Comparison of ENCODE assay signal across 23 cellular contexts in the genomic region with DNA sequence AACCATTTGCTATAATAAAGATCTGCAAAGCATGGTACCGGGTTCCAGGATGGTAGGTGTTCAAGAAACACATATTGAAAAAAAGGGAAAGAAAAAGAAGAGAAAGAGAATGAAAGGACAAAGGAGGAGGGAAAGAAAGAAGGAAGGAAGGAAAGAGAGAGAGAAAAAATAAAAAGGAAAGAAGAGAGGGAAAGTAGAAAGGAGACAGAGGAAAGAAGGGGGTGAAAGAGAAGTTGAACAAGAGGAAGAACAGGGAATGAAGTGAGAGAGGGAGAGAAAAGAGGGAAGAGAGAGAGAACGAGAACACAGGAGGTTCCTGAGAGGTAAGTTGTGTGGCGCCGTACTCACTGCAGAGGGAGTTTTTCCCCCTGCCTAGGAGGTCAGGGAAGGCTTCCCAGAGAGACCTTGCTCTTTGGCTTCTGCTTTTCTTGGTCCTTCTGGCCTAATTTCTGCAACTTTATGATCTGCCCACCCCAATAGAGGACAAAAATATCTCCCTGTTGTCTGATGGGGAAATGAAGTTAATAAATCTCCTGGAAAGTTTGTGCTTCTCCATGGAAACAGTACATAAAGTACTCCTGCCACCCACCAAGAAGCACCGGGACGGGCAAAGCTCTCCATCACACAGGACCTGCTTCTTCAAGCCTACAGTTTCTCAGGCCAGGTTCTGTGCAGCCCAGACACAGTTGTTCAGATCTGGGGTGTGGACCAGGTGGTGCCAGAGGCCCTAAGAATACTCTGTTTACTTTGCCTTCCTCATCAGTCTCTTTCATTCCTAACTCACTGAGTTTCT.
DNase-seq lines count a peak whose midpoint lies in the region; ATAC-seq, FAIRE-seq and TF ChIP-seq lines count a peak whose summit lies in the region.
"Had no signal": no experiment of that assay in that cellular context is flagged by ENCODE, and none has a peak within 500 bp of the region (broad histone marks: within the 10 kb centered on the region; RNA-seq: fewer than 3 reads in every experiment).

No MANE protein-coding gene starts in this region.

- no peaks in the 10 kb centered on the region for H3K9me2 ChIP-seq in PC-3 (replicated peaks; ENCODE audit: low read length)

- DNase-seq in A549 (ENCODE audit: low read depth in 1 of 2, low spot score in 1 of 2) = no peak
- no peak for DNase-seq in chondrocyte (ENCODE audit: low spot score)
- DNase-seq in stimulated activated naive B cell treated with anti-CD40 and anti-IgM and Interleukin-4, amounts not matched to agents 10 μg/mL and 1 μg/mL and 100 μg/mL, for 72 hours = no peak
- DNase-seq in urothelium cell line (ENCODE audit: low spot score) = no peak
- no peak for DNase-seq in NCI-H69 (lab: John Stamatoyannopoulos, UW)
- DNase-seq in PC-3 = no peak
- DNase-seq: EL, GF-D8, HCEC 1CT, NCI-H1105 treated with DMSO at 0.1 percent for 48 hours, NCI-H1694, NCI-H2081 treated with DMSO at 0.1 percent for 48 hours, NCI-H446, NCI-H526, PC-9, RPMI8226, SHP77 treated with DMSO at 0.1 percent for 48 hours had no signal

- TF ChIP-seq RAD21 in A549 (conservative IDR thresholded peaks at IDR 0.05 in 1 of 2, IDR thresholded peaks at IDR 0.05 in 1 of 2) = no peak

- ATAC-seq in A549 = peak; percentile 50 to 73; a peak in 5 of 6 replicates
- ATAC-seq in stimulated activated naive B cell treated with anti-CD40 and anti-IgM and Interleukin-4, amounts not matched to agents 10 μg/mL and 1 μg/mL and 100 μg/mL, for 72 hours (replicated peaks) = no peak
- no peak for ATAC-seq in PC-3

- no peaks in the 10 kb centered on the region for H3K27me3 Mint-ChIP-seq in chondrocyte (ENCODE audit: low read depth)
- H3K27me3 Mint-ChIP-seq in stimulated activated naive B cell treated with anti-CD40 and anti-IgM and Interleukin-4, amounts not matched to agents 10 μg/mL and 1 μg/mL and 100 μg/mL, for 72 hours = peaks cover 16% of the 10 kb centered on the region in 2 donors

- no TSS peak for BruUV-seq in PC-3 (replicated peaks; lab: Mats Ljungman, UMichigan)

- H3K27ac ChIP-seq in A549 (peak overlapping the region; percentile 34 to 43; a peak in 4 of 6 replicates), HEK293 (ENCODE audit: extremely low read depth, low read depth, low read length) (no peak overlapping the region), PC-3 (ENCODE audit: low read length) (no peak overlapping the region)
- H3K27ac ChIP-seq: KMS-11, PC-9, SK-N-MC had no signal

- H3K4me2 ChIP-seq in A549 = peak overlapping the region; percentile 43; the same call in 2 of the 3 replicates
- no peak overlapping the region for H3K4me2 ChIP-seq in PC-3 (ENCODE audit: low read length)
- H3K4me2 ChIP-seq: KMS-11, PC-9 had no signal

- FAIRE-seq in A549 (lab: Jason Lieb, UNC) = no peak
- FAIRE-seq in urothelium cell line (lab: Jason Lieb, UNC) = no peak
- FAIRE-seq: A204.1, HTR-8/SVneo had no signal

- peaks cover 12% of the 10 kb centered on the region for H3K79me2 ChIP-seq in PC-3 (ENCODE audit: low read length)

- H2AFZ ChIP-seq in PC-3 (ENCODE audit: low read length) = no peak overlapping the region
- H2AFZ ChIP-seq: PC-9 had no signal

- peak overlapping the region; percentile 79 for H3K27ac Mint-ChIP-seq in chondrocyte (ENCODE audit: unreplicated experiment)
- H3K27ac Mint-ChIP-seq in stimulated activated naive B cell treated with anti-CD40 and anti-IgM and Interleukin-4, amounts not matched to agents 10 μg/mL and 1 μg/mL and 100 μg/mL, for 72 hours = peak overlapping the region; percentile 27
- H3K27ac Mint-ChIP-seq: B cell had no signal

- H3K9me3 ChIP-seq in A549 (no peaks in the 10 kb centered on the region), HEK293 (ENCODE audit: control insufficient read depth, insufficient read depth, low read depth, low read length) (no peaks in the 10 kb centered on the region), PC-3 (ENCODE audit: low read length) (no peaks in the 10 kb centered on the region)

- no peak for TF ChIP-seq POLR2A in A549 (IDR thresholded peaks at IDR 0.05; ENCODE audit: low read length)

- POLR2A ChIA-PET in A549 (lab: Yijun Ruan, JAX) (no interaction called here), HEK293 (lab: Yijun Ruan, JAX) (no interaction called here), PC-3 (lab: Charles Lee; ENCODE audit: unreplicated experiment) (no interaction called here)

- peaks cover 81% of the 10 kb centered on the region for H3K4me1 Mint-ChIP-seq in chondrocyte (ENCODE audit: low read depth)
- H3K4me1 Mint-ChIP-seq in stimulated activated naive B cell treated with anti-CD40 and anti-IgM and Interleukin-4, amounts not matched to agents 10 μg/mL and 1 μg/mL and 100 μg/mL, for 72 hours = peaks cover 20 to 50% of the 10 kb centered on the region in 2 donors

- H3K9me3 Mint-ChIP-seq in chondrocyte (ENCODE audit: low read depth) = no peaks in the 10 kb centered on the region
- H3K9me3 Mint-ChIP-seq in stimulated activated naive B cell treated with anti-CD40 and anti-IgM and Interleukin-4, amounts not matched to agents 10 μg/mL and 1 μg/mL and 100 μg/mL, for 72 hours = peaks cover 0 to 5% of the 10 kb centered on the region in 2 donors

- no peak overlapping the region for H3K9ac ChIP-seq in PC-3 (ENCODE audit: low read length)
- H3K9ac ChIP-seq: KMS-11 had no signal

- intact Hi-C loops in PC-3 (cut with micrococcal nuclease) = no loop called here

- H3K27me3 ChIP-seq in PC-3 (ENCODE audit: low read length) = no peaks in the 10 kb centered on the region

- no peaks in the 10 kb centered on the region for H4K20me1 ChIP-seq in PC-3 (ENCODE audit: low read length)

- no peak overlapping the region for H3K4me3 Mint-ChIP-seq in chondrocyte (ENCODE audit: unreplicated experiment)
- no peak overlapping the region for H3K4me3 Mint-ChIP-seq in stimulated activated naive B cell treated with anti-CD40 and anti-IgM and Interleukin-4, amounts not matched to agents 10 μg/mL and 1 μg/mL and 100 μg/mL, for 72 hours
- H3K4me3 Mint-ChIP-seq: B cell had no signal

- TF ChIP-seq CTCF in A549 (IDR thresholded peaks at IDR 0.05) (no peak), HEK293 (tag by site-specific recombination; IDR thresholded peaks at IDR 0.05) (no peak), chondrocyte (IDR thresholded peaks at IDR 0.05) (no peak), PC-3 (conservative IDR thresholded peaks at IDR 0.05; ENCODE audit: low read depth, low read length) (no peak)

- 65% methylated on average over 6 of the region's 6 CpGs for WGBS in A549 (ENCODE audit: missing lambda C conversion rate)

- CTCF ChIA-PET in A549 (lab: Yijun Ruan, JAX) (no interaction called here), HEK293 (lab: Yijun Ruan, JAX) (interaction anchor here (0.8 kb wide), 1 partner anchor 21 kb away, joined by 3 read pairs; no protein-coding TSS in a partner anchor), PC-3 (lab: Charles Lee) (no interaction called here)

- H3K4me3 ChIP-seq in A549 (no peak overlapping the region), HEK293 (ENCODE audit: low read depth, low read length) (no peak overlapping the region), PC-3 (ENCODE audit: low read length) (no peak overlapping the region)
- H3K4me3 ChIP-seq: PC-9, SK-N-MC had no signal

- H3K4me1 ChIP-seq in A549 = peaks cover 50% of the 10 kb centered on the region
- H3K4me1 ChIP-seq in HEK293 (ENCODE audit: control insufficient read depth, insufficient read depth, low read length) = peaks cover 6% of the 10 kb centered on the region
- H3K4me1 ChIP-seq in PC-3 (ENCODE audit: insufficient read depth, low read length) = peaks cover 23% of the 10 kb centered on the region

- no peaks in the 10 kb centered on the region for H3K36me3 Mint-ChIP-seq in chondrocyte (ENCODE audit: low read depth)
- peaks cover 4 to 5% of the 10 kb centered on the region in 2 donors for H3K36me3 Mint-ChIP-seq in stimulated activated naive B cell treated with anti-CD40 and anti-IgM and Interleukin-4, amounts not matched to agents 10 μg/mL and 1 μg/mL and 100 μg/mL, for 72 hours

- H3F3A ChIP-seq in PC-3 (ENCODE audit: low read length, unreplicated experiment) = no peaks in the 10 kb centered on the region

- TF ChIP-seq EP300 in A549 (IDR thresholded peaks at IDR 0.05) = no peak

- H3K36me3 ChIP-seq in HEK293 (ENCODE audit: control insufficient read depth in 2 of 2, insufficient read depth in 1 of 2, low read length in 2 of 2) (no peaks in the 10 kb centered on the region), PC-3 (ENCODE audit: low read depth, low read length) (no peaks in the 10 kb centered on the region)

TF ChIP-seq in A549, 52 proteins besides CTCF, POLR2A, EP300 and RAD21 (continues in another document):
- TF ChIP-seq CBX8 (IDR thresholded peaks at IDR 0.05) (no peak), HDAC2 (IDR thresholded peaks at IDR 0.05) (no peak), RARB (CRISPR knock-in tag; IDR thresholded peaks at IDR 0.05) (no peak), NR3C1 (IDR thresholded peaks at IDR 0.05) (no peak), SMC3 (IDR thresholded peaks at IDR 0.05) (no peak), BHLHE40 (IDR thresholded peaks at IDR 0.05; ENCODE audit: low read depth, low read length) (no peak), USF2 (IDR thresholded peaks at IDR 0.05) (no peak), CHD4 (IDR thresholded peaks at IDR 0.05; ENCODE audit: borderline replicate concordance) (no peak)

TF ChIP-seq in HEK293, 187 proteins besides CTCF, POLR2A, EP300 and RAD21:
- no peak for TF ChIP-seq ZNF529 (tag by site-specific recombination; IDR thresholded peaks at IDR 0.05; ENCODE audit: insufficient replicate concordance)
- no peak for TF ChIP-seq GLIS1 (tag by site-specific recombination; IDR thresholded peaks at IDR 0.05)
- TF ChIP-seq ZNF366 (tag by site-specific recombination; conservative IDR thresholded peaks at IDR 0.05) = peak; percentile 84
- no peak for TF ChIP-seq OSR2 (tag by site-specific recombination; IDR thresholded peaks at IDR 0.05)
- TF ChIP-seq ZNF596 (tag by site-specific recombination; IDR thresholded peaks at IDR 0.05) = peak; percentile 76
- TF ChIP-seq ZXDB (tag by site-specific recombination; IDR thresholded peaks at IDR 0.05) = no peak
- TF ChIP-seq PRDM1 (tag by site-specific recombination; IDR thresholded peaks at IDR 0.05) = peak; percentile 94

Comparison
In these comparisons a context has a peak if more than half of its experiments do, and no peak if none do; other contexts are left out.
1. ATAC-seq: peak in A549 (2 of 2); none in stimulated activated naive B cell treated with anti-CD40 and anti-IgM and Interleukin-4, amounts not matched to agents 10 μg/mL and 1 μg/mL and 100 μg/mL, for 72 hours (0 of 2) and PC-3 (single experiment).
2. H3K27ac ChIP-seq: peak in A549 (2 of 2); none in HEK293 (single experiment) and PC-3 (single experiment).